ENCODE assay signal across 8 cellular contexts in genomic region chr9:135441105-135442038, GRCh38. TPM values are rescaled to one million over a fixed set of nuclear protein-coding genes. Genes with fewer than 3 reads are reported as not detected.
DNase-seq lines count a peak whose midpoint lies in the region; ATAC-seq, FAIRE-seq and TF ChIP-seq lines count a peak whose summit lies in the region.
"Not testable (repeated sequence)": the region's sequence is repeated elsewhere in the genome, so short reads cannot be mapped to it uniquely, and the experiment has no call there.

No MANE protein-coding gene starts in this region.

- not testable (repeated sequence) for ATAC-seq in upper lobe of left lung (ENCODE audit: low FRiP score in 2 of 2)

- peak overlapping the region; percentile 26 for H3K4me2 ChIP-seq in astrocyte (ENCODE audit: low read length)
- H3K4me2 ChIP-seq in parathyroid adenoma (ENCODE audit: low read length) = not testable (repeated sequence)

- not testable (repeated sequence) for H3K27ac ChIP-seq in HEK293 (ENCODE audit: extremely low read depth, low read depth, low read length); astrocyte (ENCODE audit: low read depth, low read length); liver (ENCODE audit: low read depth in 1 of 2, low read length in 2 of 2)
- H3K27ac ChIP-seq in parathyroid adenoma (peak overlapping the region; percentile 83), upper lobe of left lung (peak overlapping the region in 3 of 4 donors; percentile 53 to 59 (median 56))

- not testable (repeated sequence) for H3K79me2 ChIP-seq in astrocyte (ENCODE audit: insufficient read depth, low read length); parathyroid adenoma

- not testable (repeated sequence) for TF ChIP-seq POLR2A in upper lobe of left lung (IDR thresholded peaks at IDR 0.05)

- H3K9me3 ChIP-seq in HEK293 (ENCODE audit: control insufficient read depth, insufficient read depth, low read depth, low read length); astrocyte (ENCODE audit: insufficient read depth, low read depth, low read length); liver (ENCODE audit: control insufficient read depth in 4 of 4, low read length in 3 of 4); parathyroid adenoma (ENCODE audit: control insufficient read depth, low read length); upper lobe of left lung: not testable (repeated sequence)

- not testable (repeated sequence) for H3K4me3 ChIP-seq in HEK293 (ENCODE audit: low read depth, low read length); astrocyte (ENCODE audit: insufficient read depth, low read depth, low read length); fibroblast of villous mesenchyme (ENCODE audit: low read depth, low read length); liver (ENCODE audit: low read depth in 1 of 3, low read length in 3 of 3); parathyroid adenoma (ENCODE audit: low read depth, low read length)
- peak overlapping the region in 3 of 4 donors; percentile 40 to 45 (median 43) for H3K4me3 ChIP-seq in upper lobe of left lung

- not testable (repeated sequence) for H3K4me3 Mint-ChIP-seq in astrocyte (ENCODE audit: unreplicated experiment)

- not testable (repeated sequence) for H3K4me1 ChIP-seq in HEK293 (ENCODE audit: control insufficient read depth, insufficient read depth, low read length); astrocyte (ENCODE audit: insufficient read depth, low read length); liver (ENCODE audit: control insufficient read depth in 4 of 4, insufficient read depth in 4 of 4, low read length in 3 of 4)
- H3K4me1 ChIP-seq in parathyroid adenoma (peaks cover 25% of the 10 kb centered on the region), upper lobe of left lung (peaks cover 0 to 15% (median 4%) of the 10 kb centered on the region in 4 donors)

- not testable (repeated sequence) for H3K27me3 Mint-ChIP-seq in astrocyte (ENCODE audit: low read depth, unreplicated experiment)

- peak; percentile 61 for DNase-seq in CMK (ENCODE audit: low read depth)
- DNase-seq in RPMI8226 = peak; percentile 94
- DNase-seq in astrocyte (ENCODE audit: low read depth) = peak; percentile 58
- peak; percentile 30 for DNase-seq in fibroblast of villous mesenchyme (ENCODE audit: low read depth)
- DNase-seq in upper lobe of left lung = peak in 1 of 2 donors; percentile 69

- H3K36me3 ChIP-seq in HEK293 (ENCODE audit: control insufficient read depth in 2 of 2, insufficient read depth in 1 of 2, low read length in 2 of 2); astrocyte (ENCODE audit: insufficient read depth, low read length); liver (ENCODE audit: control insufficient read depth in 4 of 4, insufficient read depth in 3 of 4, low read depth in 1 of 4, low read length in 3 of 4); parathyroid adenoma (ENCODE audit: control insufficient read depth, insufficient read depth, low read length); upper lobe of left lung: not testable (repeated sequence)

- TF ChIP-seq EP300 in upper lobe of left lung (IDR thresholded peaks at IDR 0.05) = not testable (repeated sequence)

- not testable (repeated sequence) for H3K9ac ChIP-seq in astrocyte (ENCODE audit: low read length); liver (ENCODE audit: low read depth in 1 of 2, low read length in 2 of 2); parathyroid adenoma

- 74% methylated on average over 22 of the region's 22 CpGs for WGBS in liver
- WGBS in upper lobe of left lung, 2 donors = 39 to 60% methylated on average over 17 to 22 of the region's 22 CpGs

- H3K9me3 Mint-ChIP-seq in astrocyte (ENCODE audit: unreplicated experiment) = peaks cover 12% of the 10 kb centered on the region

- not testable (repeated sequence) for H3K36me3 Mint-ChIP-seq in astrocyte (ENCODE audit: low read depth, unreplicated experiment)

- not testable (repeated sequence) for FAIRE-seq in astrocyte (lab: Jason Lieb, UNC)

- H3K4me1 Mint-ChIP-seq in astrocyte (ENCODE audit: low read depth, unreplicated experiment) = not testable (repeated sequence)

- H2AFZ ChIP-seq in astrocyte (ENCODE audit: low read depth, low read length) = not testable (repeated sequence)
- peak overlapping the region; percentile 71 for H2AFZ ChIP-seq in parathyroid adenoma

- POLR2A ChIA-PET in HEK293 (lab: Yijun Ruan, JAX) = interaction anchor here (1.4 to 1.7 kb wide), 2 partner anchors 9 to 31 kb away, joined by 3 to 4 read pairs; no protein-coding TSS in a partner anchor

- not testable (repeated sequence) for H3K27me3 ChIP-seq in astrocyte (ENCODE audit: insufficient read depth, low read length); liver (ENCODE audit: control insufficient read depth in 4 of 4, insufficient read depth in 4 of 4, low read length in 3 of 4); parathyroid adenoma (ENCODE audit: control insufficient read depth, insufficient read depth, low read length); upper lobe of left lung

- not testable (repeated sequence) for TF ChIP-seq RAD21 in liver (IDR thresholded peaks at IDR 0.05)

- H4K20me1 ChIP-seq in astrocyte (ENCODE audit: insufficient read depth, low read length) = not testable (repeated sequence)

- not testable (repeated sequence) for H3K27ac Mint-ChIP-seq in astrocyte (ENCODE audit: unreplicated experiment)

- CTCF ChIA-PET in HEK293 (lab: Yijun Ruan, JAX) = interaction anchor here (0.8 to 2.8 kb wide), 4 partner anchors 26 to 51 kb away, joined by 3 to 11 read pairs (median 4); no protein-coding TSS in a partner anchor

- not testable (repeated sequence) for TF ChIP-seq CTCF in HEK293 (tag by site-specific recombination; IDR thresholded peaks at IDR 0.05); astrocyte (IDR thresholded peaks at IDR 0.05; ENCODE audit: insufficient read depth, low read depth, low read length); fibroblast of villous mesenchyme (IDR thresholded peaks at IDR 0.05; ENCODE audit: insufficient read depth, low read depth, low read length); liver (IDR thresholded peaks at IDR 0.05; ENCODE audit: low read depth, low read length, missing input control); parathyroid adenoma (IDR thresholded peaks at IDR 0.05); upper lobe of left lung (IDR thresholded peaks at IDR 0.05)

TF ChIP-seq in HEK293, 187 proteins besides CTCF, POLR2A, EP300 and RAD21 (continues in another document):
- TF ChIP-seq PATZ1 (tag by site-specific recombination; IDR thresholded peaks at IDR 0.05) (0 out of 2 replicates have a peak, but pooled peaks have one; percentile 29), ZBTB20 (tag by site-specific recombination; IDR thresholded peaks at IDR 0.05) (peak; percentile 64), ZNF600 (tag by site-specific recombination; IDR thresholded peaks at IDR 0.05) (0 out of 2 replicates have a peak, but pooled peaks have one; percentile 16)

TF ChIP-seq in liver, 16 proteins besides CTCF, POLR2A, EP300 and RAD21:
- TF ChIP-seq NR2F2 (IDR thresholded peaks at IDR 0.05) = peak; percentile 17

RNA-seq across cellular contexts. Expression of gene PPP1R26, which starts 38.2 kb away (rescaled TPM):
- total RNA-seq in astrocyte (10.6 and 11.3 TPM in 2 replicates), fibroblast of villous mesenchyme (10.3 and 11.7 TPM in 2 replicates), liver (1 to 10 TPM; 4.6 to 9.5 TPM), upper lobe of left lung (10 to 100 TPM; 25.6 to 48.6 (median 33.8) TPM)
- 1 to 10 TPM; 1.5 to 3.7 TPM for polyA plus RNA-seq in liver

RNA-seq across cellular contexts. Expression of gene MRPS2, which starts 59.1 kb away (rescaled TPM):
- total RNA-seq in astrocyte (35.8 and 38.6 TPM in 2 replicates), fibroblast of villous mesenchyme (12.1 and 14.5 TPM in 2 replicates), liver (10 to 100 TPM; 10.9 to 13.1 TPM), upper lobe of left lung (10 to 100 TPM; 11.1 to 40.6 (median 26.3) TPM)
- 10 to 100 TPM; 49.9 to 71.8 TPM for polyA plus RNA-seq in liver
